ENCODE assay signal across 22 cellular contexts in genomic region chr9:5632540-5632939, GRCh38. TPM values are rescaled to one million over a fixed set of nuclear protein-coding genes. Genes with fewer than 3 reads are reported as not detected.
DNase-seq lines count a peak whose midpoint lies in the region; ATAC-seq and TF ChIP-seq lines count a peak whose summit lies in the region.
"Had no signal": no experiment of that assay in that cellular context is flagged by ENCODE, and none has a peak within 500 bp of the region (broad histone marks: within the 10 kb centered on the region; RNA-seq: fewer than 3 reads in every experiment).

No MANE protein-coding gene starts in this region.

- POLR2A ChIA-PET in activated B cell treated with CpG ODN at 0.5 μM for 24 hours (lab: Charles Lee): interaction anchor here (0.6 to 2.1 kb wide), 4 partner anchors 9 to 195 kb away, joined by 3 to 12 read pairs (median 4); partner anchors contain the start of gene PLGRKT

- no peaks in the 10 kb centered on the region for H3K9me2 ChIP-seq in Loucy (replicated peaks; ENCODE audit: low read depth, low read length)

- H3K27me3 ChIP-seq in Loucy (ENCODE audit: insufficient read depth, low read length, poor library complexity, severe bottlenecking) (no peaks in the 10 kb centered on the region), psoas muscle (ENCODE audit: insufficient read depth in 3 of 3, low read length in 2 of 3) (no peaks in the 10 kb centered on the region)
- H3K27me3 ChIP-seq: heart right ventricle, neural progenitor cell, transverse colon had no signal

- H3K9me3 ChIP-seq in Loucy (ENCODE audit: insufficient read depth, low read depth, low read length) (peaks cover 12% of the 10 kb centered on the region; the same call in 1 of the 2 replicates), psoas muscle (peaks cover 9% of the 10 kb centered on the region)

- H3K27ac ChIP-seq in psoas muscle: no peak overlapping the region
- H3K27ac ChIP-seq: coronary artery, heart right ventricle, left ventricle myocardium inferior, neural progenitor cell, transverse colon had no signal

- H3K4me3 ChIP-seq in GM12865 (ENCODE audit: low read depth, low read length) (peak overlapping the region; percentile 99), Loucy (ENCODE audit: low read length, poor library complexity, severe bottlenecking) (peak overlapping the region; percentile 95), psoas muscle (peak overlapping the region; percentile 95)
- H3K4me3 ChIP-seq: coronary artery, heart right ventricle, left ventricle myocardium inferior, neural progenitor cell, transverse colon had no signal

- CTCF ChIA-PET in activated B cell treated with CpG ODN at 0.5 μM for 24 hours (lab: Charles Lee): interaction anchor here (2.1 kb wide), 1 partner anchor 190 kb away, joined by 5 read pairs; no protein-coding TSS in a partner anchor

- DNase-seq in GM12865 (ENCODE audit: low read depth) (peak; percentile 24), activated B cell treated with CpG ODN at 0.5 μM for 24 hours (no peak), psoas muscle (no peak), A172 (ENCODE audit: low spot score) (no peak), nephron progenitor cell (no peak)
- DNase-seq: activated CD4-positive, alpha-beta T cell treated with anti-CD3 and anti-CD28 coated beads, Interleukin-2, amount 10 ng/mL, durations not matched to agents 24 days and 14 days; activated CD8-positive, alpha-beta memory T cell treated with anti-CD3 and anti-CD28 coated beads, Interleukin-2, amount 10 ng/mL, durations not matched to agents 7 days and 5 days; Calu3; heart right ventricle; left ventricle myocardium inferior; NCI-H1048; NCI-H446 treated with DMSO at 0.1 percent for 48 hours; NK-92 treated with Interleukin-12 subunit alpha and Interleukin-12 subunit beta, amount 100 ng/mL, for 24 hours; stimulated activated CD4-positive, alpha-beta T cell treated with anti-CD3 and anti-CD28 coated beads, Interleukin-4, amount 100 ng/mL, for 24 hours; stimulated activated naive CD8-positive, alpha-beta T cell treated with anti-CD3 and anti-CD28 coated beads, Interleukin-15, amount 100 ng/mL, for 72 hours; transverse colon had no signal

- H3K9me3 Mint-ChIP-seq in activated B cell treated with CpG ODN at 0.5 μM for 24 hours (peaks cover 9% of the 10 kb centered on the region), nephron progenitor cell (peaks cover 48% of the 10 kb centered on the region)
- H3K9me3 Mint-ChIP-seq in activated T-helper 17 cell treated with anti-CD3 and anti-CD28 coated beads, Interleukin-2, amount 50 U/mL, for 72 hours: peaks cover 14% of the 10 kb centered on the region

- no peak for TF ChIP-seq CTCF in GM12865 (IDR thresholded peaks at IDR 0.05; ENCODE audit: insufficient read depth, low read depth, low read length, missing control alignments)
- no peak for TF ChIP-seq CTCF in Loucy (conservative IDR thresholded peaks at IDR 0.05; ENCODE audit: low read length)
- no peak for TF ChIP-seq CTCF in activated B cell treated with CpG ODN at 0.5 μM for 24 hours (IDR thresholded peaks at IDR 0.05)
- no peak for TF ChIP-seq CTCF in psoas muscle (IDR thresholded peaks at IDR 0.05)
- TF ChIP-seq CTCF in nephron progenitor cell (IDR thresholded peaks at IDR 0.05): no peak

- ATAC-seq in activated B cell treated with CpG ODN at 0.5 μM for 24 hours (ENCODE audit: low read depth) (no peak), psoas muscle (no peak)
- ATAC-seq in activated T-helper 17 cell treated with anti-CD3 and anti-CD28 coated beads, Interleukin-2, amount 50 U/mL, for 72 hours (replicated peaks): no peak
- ATAC-seq: activated CD8-positive, alpha-beta memory T cell treated with anti-CD3 and anti-CD28 coated beads, Interleukin-2, amount 10 ng/mL, durations not matched to agents 7 days and 5 days; heart right ventricle; stimulated activated naive CD8-positive, alpha-beta T cell treated with anti-CD3 and anti-CD28 coated beads, Interleukin-15, amount 100 ng/mL, for 72 hours had no signal

- no peaks in the 10 kb centered on the region for H3F3A ChIP-seq in Loucy (ENCODE audit: low read depth)

- no peak overlapping the region for H2AFZ ChIP-seq in Loucy (ENCODE audit: low read length)
- H2AFZ ChIP-seq: neural progenitor cell had no signal

- H3K4me1 ChIP-seq in Loucy (ENCODE audit: insufficient read depth, low read length, poor library complexity, severe bottlenecking): peaks cover 38% of the 10 kb centered on the region
- H3K4me1 ChIP-seq in psoas muscle: peaks cover 36% of the 10 kb centered on the region

- H3K36me3 Mint-ChIP-seq in activated B cell treated with CpG ODN at 0.5 μM for 24 hours (ENCODE audit: low read depth) (peaks cover 40% of the 10 kb centered on the region), nephron progenitor cell (ENCODE audit: low read depth) (peaks cover 54% of the 10 kb centered on the region)
- peaks cover 14% of the 10 kb centered on the region for H3K36me3 Mint-ChIP-seq in activated T-helper 17 cell treated with anti-CD3 and anti-CD28 coated beads, Interleukin-2, amount 50 U/mL, for 72 hours (ENCODE audit: low read depth)

- H3K27ac Mint-ChIP-seq in activated B cell treated with CpG ODN at 0.5 μM for 24 hours: no peak overlapping the region
- H3K27ac Mint-ChIP-seq in nephron progenitor cell: no peak overlapping the region
- no peak overlapping the region for H3K27ac Mint-ChIP-seq in activated T-helper 17 cell treated with anti-CD3 and anti-CD28 coated beads, Interleukin-2, amount 50 U/mL, for 72 hours
- H3K27ac Mint-ChIP-seq: activated CD4-positive, alpha-beta T cell treated with anti-CD3 and anti-CD28 coated beads, Interleukin-2, amount 10 ng/mL, durations not matched to agents 24 days and 14 days; activated CD8-positive, alpha-beta memory T cell treated with anti-CD3 and anti-CD28 coated beads, Interleukin-2, amount 10 ng/mL, durations not matched to agents 7 days and 5 days; activated T-helper 2 cell treated with anti-CD3 and anti-CD28 coated beads, Interferon-gamma antibody, Interleukin-2, Interleukin-4, amounts not matched to agents 10 μg/mL and 5 μg/mL and 100 μg/mL, durations not matched to agents 14 hours and 24 hours and 36 hours; neural progenitor cell; progenitor cell of endocrine pancreas; stimulated activated naive CD8-positive, alpha-beta T cell treated with anti-CD3 and anti-CD28 coated beads, Interleukin-15, amount 100 ng/mL, for 72 hours had no signal

- peak overlapping the region; percentile 93 for H3K4me2 ChIP-seq in Loucy (ENCODE audit: low read depth, low read length, poor library complexity, severe bottlenecking)
- H3K4me2 ChIP-seq: neural progenitor cell had no signal

- intact Hi-C loops in activated B cell treated with CpG ODN at 0.5 μM for 24 hours (cut with micrococcal nuclease) (loop anchor here (2.0 to 5.0 kb wide), 2 partner anchors 14 to 35 kb away; no protein-coding TSS in a partner anchor), psoas muscle (cut with DNase I) (loop anchor here in 1 of 2 donors (10.0 kb wide), 2 partner anchors 102 to 192 kb away; no protein-coding TSS in a partner anchor)

- H3K27me3 Mint-ChIP-seq in activated B cell treated with CpG ODN at 0.5 μM for 24 hours: no peaks in the 10 kb centered on the region
- no peaks in the 10 kb centered on the region for H3K27me3 Mint-ChIP-seq in nephron progenitor cell (ENCODE audit: low read depth, poor library complexity)
- no peaks in the 10 kb centered on the region for H3K27me3 Mint-ChIP-seq in activated T-helper 17 cell treated with anti-CD3 and anti-CD28 coated beads, Interleukin-2, amount 50 U/mL, for 72 hours
- H3K27me3 Mint-ChIP-seq: activated CD4-positive, alpha-beta T cell treated with anti-CD3 and anti-CD28 coated beads, Interleukin-2, amount 10 ng/mL, durations not matched to agents 24 days and 14 days; activated CD8-positive, alpha-beta memory T cell treated with anti-CD3 and anti-CD28 coated beads, Interleukin-2, amount 10 ng/mL, durations not matched to agents 7 days and 5 days; progenitor cell of endocrine pancreas; stimulated activated naive CD8-positive, alpha-beta T cell treated with anti-CD3 and anti-CD28 coated beads, Interleukin-15, amount 100 ng/mL, for 72 hours had no signal

- WGBS in psoas muscle, 3 donors: 80 to 88% (median 87%) methylated on average over 3 of the region's 3 CpGs

- H3K36me3 ChIP-seq in Loucy (ENCODE audit: insufficient read depth, low read length) (no peaks in the 10 kb centered on the region; the same call in 1 of the 2 replicates), psoas muscle (ENCODE audit: insufficient read depth in 1 of 2, low read depth in 1 of 2) (no peaks in the 10 kb centered on the region)
- H3K36me3 ChIP-seq: neural progenitor cell, transverse colon had no signal

- H3K79me2 ChIP-seq in Loucy (ENCODE audit: insufficient read depth, low read length): peaks cover 90% of the 10 kb centered on the region

- peaks cover 63% of the 10 kb centered on the region for H3K4me1 Mint-ChIP-seq in activated B cell treated with CpG ODN at 0.5 μM for 24 hours
- H3K4me1 Mint-ChIP-seq in nephron progenitor cell: peaks cover 26% of the 10 kb centered on the region
- H3K4me1 Mint-ChIP-seq in activated T-helper 17 cell treated with anti-CD3 and anti-CD28 coated beads, Interleukin-2, amount 50 U/mL, for 72 hours: peaks cover 32% of the 10 kb centered on the region

- peaks cover 35% of the 10 kb centered on the region for H4K20me1 ChIP-seq in Loucy (ENCODE audit: insufficient read depth, low read length, poor library complexity, severe bottlenecking)

- H3K9ac ChIP-seq in Loucy (ENCODE audit: low read depth, low read length, poor library complexity, severe bottlenecking): peak overlapping the region; percentile 55
- H3K9ac ChIP-seq: neural progenitor cell had no signal

- H3K4me3 Mint-ChIP-seq in activated B cell treated with CpG ODN at 0.5 μM for 24 hours (peak overlapping the region; percentile 7), nephron progenitor cell (no peak overlapping the region)
- no peak overlapping the region for H3K4me3 Mint-ChIP-seq in activated T-helper 17 cell treated with anti-CD3 and anti-CD28 coated beads, Interleukin-2, amount 50 U/mL, for 72 hours
- H3K4me3 Mint-ChIP-seq: activated CD4-positive, alpha-beta T cell treated with anti-CD3 and anti-CD28 coated beads, Interleukin-2, amount 10 ng/mL, durations not matched to agents 24 days and 14 days; activated CD8-positive, alpha-beta memory T cell treated with anti-CD3 and anti-CD28 coated beads, Interleukin-2, amount 10 ng/mL, durations not matched to agents 7 days and 5 days; neural progenitor cell had no signal

RNA-seq across cellular contexts. Expression of gene RIC1, which starts 3.6 kb away (rescaled TPM):
- total RNA-seq in activated B cell treated with CpG ODN at 0.5 μM for 24 hours (68.1 and 85.0 TPM in 2 replicates), psoas muscle (10 to 100 TPM; 10.9 to 28.6 (median 13.8) TPM)
- 10 to 100 TPM in 1 of 3 donors, 1 to 10 TPM in 2; 6.8 to 18.7 (median 8.8) TPM for polyA plus RNA-seq in psoas muscle
- total RNA-seq in A172 (2014; rRNA removed; shearing (Covaris generic)): 18.9 and 20.4 TPM in 2 replicates
- total RNA-seq in activated T-helper 17 cell treated with anti-CD3 and anti-CD28 coated beads, Interleukin-2, amount 50 U/mL, for 72 hours: 10 to 100 TPM; 20.1 to 20.3 TPM
